In the genomic region with DNA sequence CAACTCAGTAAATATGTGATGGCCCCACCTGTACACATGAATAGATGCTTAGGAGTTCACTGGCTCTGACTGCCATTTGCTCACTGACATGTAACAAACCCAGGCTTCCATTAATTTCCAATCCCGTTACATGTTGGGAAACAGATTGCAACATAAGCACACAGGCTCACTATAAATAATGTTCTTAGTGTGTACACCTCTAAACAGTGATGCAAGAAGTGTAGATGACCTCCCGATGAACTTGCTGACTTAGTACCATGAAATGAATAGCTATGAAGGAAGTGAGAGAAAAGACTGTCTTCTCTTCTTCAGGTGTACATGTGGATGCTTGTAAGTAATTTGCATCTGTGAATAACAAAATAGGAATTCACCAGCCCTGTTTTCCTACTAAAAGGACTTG, we compare ENCODE assay signal across 16 cellular contexts.
A peak's percentile ranks its signal among the peaks of the same experiment; 100 is the strongest.
DNase-seq lines count a peak whose midpoint lies in the region; ATAC-seq and TF ChIP-seq lines count a peak whose summit lies in the region.
"Had no signal": no experiment of that assay in that cellular context is flagged by ENCODE, and none has a peak within 500 bp of the region (broad histone marks: within the 10 kb centered on the region; RNA-seq: fewer than 3 reads in every experiment).

No MANE protein-coding gene starts in this region.

- no peak overlapping the region for H3K4me3 ChIP-seq in cardiac fibroblast (replicated peaks in 1 of 2; ENCODE audit: low read depth in 2 of 2, low read length in 2 of 2)
- H3K4me3 ChIP-seq: BLaER1, right atrium auricular region, SJCRH30, transverse colon had no signal

- DNase-seq in MV-4-11 (lab: John Stamatoyannopoulos, UW) (peak; percentile 53), cardiac fibroblast (ENCODE audit: low read depth in 2 of 2) (peak; percentile 53 to 70), non-pigmented ciliary epithelial cell (ENCODE audit: low read depth) (peak; percentile 46), RKO (ENCODE audit: low spot score) (no peak)
- DNase-seq: activated naive CD4-positive, alpha-beta T cell treated with Interleukin-2 at 50 U/mL for 16 hours; caudate nucleus; NCI-H1436; NCI-H524 treated with DMSO at 0.1 percent for 48 hours; SJCRH30; stimulated activated CD4-positive, alpha-beta T cell treated with anti-CD3 and anti-CD28 coated beads, Interleukin-2, amount 100 ng/mL, for 48 hours; transverse colon had no signal

- no peak for TF ChIP-seq CTCF in cardiac fibroblast (IDR thresholded peaks at IDR 0.05; ENCODE audit: low read depth, low read length)

- ATAC-seq in GM19463 (IDR thresholded peaks at IDR 0.05; ENCODE audit: unreplicated experiment) (peak; percentile 75), GM18517 (IDR thresholded peaks at IDR 0.05; ENCODE audit: unreplicated experiment) (no peak), GM21619 (IDR thresholded peaks at IDR 0.05; ENCODE audit: unreplicated experiment) (no peak)
